Comparison of ENCODE assay signal across 2 cellular contexts in the genomic region with DNA sequence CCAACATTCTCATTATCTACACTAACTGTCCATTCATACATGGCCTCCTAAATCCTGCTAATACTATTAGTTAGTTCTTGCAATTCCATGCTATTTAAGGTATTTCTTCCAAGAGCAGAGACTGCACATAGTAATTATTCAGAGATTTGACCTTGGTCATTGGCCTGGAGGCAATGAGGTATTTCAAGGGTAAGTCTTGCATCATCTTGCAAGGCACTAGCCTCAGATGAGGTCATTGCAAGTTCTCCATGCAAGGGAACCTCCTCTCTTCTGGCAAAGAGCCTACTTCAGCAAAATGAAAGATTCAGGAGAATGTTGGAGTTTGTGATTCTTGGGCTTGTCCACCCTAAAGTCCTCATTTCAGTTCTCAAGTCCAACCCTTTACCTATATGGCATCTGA.
TF ChIP-seq lines count a peak whose summit lies in the region.

No MANE protein-coding gene starts in this region.

TF ChIP-seq in IMR-90, 13 proteins besides CTCF, POLR2A, EP300 and RAD21:
- TF ChIP-seq MXI1 (IDR thresholded peaks at IDR 0.05; ENCODE audit: borderline replicate concordance, low read depth, low read length) (no peak), USF2 (IDR thresholded peaks at IDR 0.05; ENCODE audit: low read depth, low read length) (no peak), CEBPB (IDR thresholded peaks at IDR 0.05; ENCODE audit: low read depth, low read length) (peak; percentile 81)
TF ChIP-seq in IMR-90: peak in this region for 1.

TF ChIP-seq in K562, 482 proteins besides CTCF, POLR2A, EP300 and RAD21:
- no peak for TF ChIP-seq ILF3 (IDR thresholded peaks at IDR 0.05; ENCODE audit: borderline replicate concordance)
- TF ChIP-seq CEBPG (CRISPR knock-in tag; IDR thresholded peaks at IDR 0.05): no peak
- TF ChIP-seq CEBPG (tag; conservative IDR thresholded peaks at IDR 0.05 in 1 of 2, IDR thresholded peaks at IDR 0.05 in 1 of 2): peak; percentile 16 to 29; a peak in 1 of 4 replicates
- no peak for TF ChIP-seq ILK (tag; IDR thresholded peaks at IDR 0.05; ENCODE audit: borderline replicate concordance, low read depth)
- TF ChIP-seq, protein P1, sequence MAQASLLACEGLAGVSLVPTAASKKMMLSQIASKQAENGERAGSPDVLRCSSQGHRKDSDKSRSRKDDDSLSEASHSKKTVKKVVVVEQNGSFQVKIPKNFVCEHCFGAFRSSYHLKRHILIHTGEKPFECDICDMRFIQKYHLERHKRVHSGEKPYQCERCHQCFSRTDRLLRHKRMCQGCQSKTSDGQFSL (CRISPR knock-in tag; IDR thresholded peaks at IDR 0.05): no peak
- TF ChIP-seq, protein P1 (tag; IDR thresholded peaks at IDR 0.05): no peak
- TF ChIP-seq, protein P2, sequence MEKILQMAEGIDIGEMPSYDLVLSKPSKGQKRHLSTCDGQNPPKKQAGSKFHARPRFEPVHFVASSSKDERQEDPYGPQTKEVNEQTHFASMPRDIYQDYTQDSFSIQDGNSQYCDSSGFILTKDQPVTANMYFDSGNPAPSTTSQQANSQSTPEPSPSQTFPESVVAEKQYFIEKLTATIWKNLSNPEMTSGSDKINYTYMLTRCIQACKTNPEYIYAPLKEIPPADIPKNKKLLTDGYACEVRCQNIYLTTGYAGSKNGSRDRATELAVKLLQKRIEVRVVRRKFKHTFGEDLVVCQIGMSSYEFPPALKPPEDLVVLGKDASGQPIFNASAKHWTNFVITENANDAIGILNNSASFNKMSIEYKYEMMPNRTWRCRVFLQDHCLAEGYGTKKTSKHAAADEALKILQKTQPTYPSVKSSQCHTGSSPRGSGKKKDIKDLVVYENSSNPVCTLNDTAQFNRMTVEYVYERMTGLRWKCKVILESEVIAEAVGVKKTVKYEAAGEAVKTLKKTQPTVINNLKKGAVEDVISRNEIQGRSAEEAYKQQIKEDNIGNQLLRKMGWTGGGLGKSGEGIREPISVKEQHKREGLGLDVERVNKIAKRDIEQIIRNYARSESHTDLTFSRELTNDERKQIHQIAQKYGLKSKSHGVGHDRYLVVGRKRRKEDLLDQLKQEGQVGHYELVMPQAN (IDR thresholded peaks at IDR 0.05; ENCODE audit: borderline replicate concordance): no peak
- TF ChIP-seq SRSF3 (IDR thresholded peaks at IDR 0.05; ENCODE audit: insufficient read depth, low read length): no peak
